Comparison of ENCODE assay signal across 27 cellular contexts in the genomic region with DNA sequence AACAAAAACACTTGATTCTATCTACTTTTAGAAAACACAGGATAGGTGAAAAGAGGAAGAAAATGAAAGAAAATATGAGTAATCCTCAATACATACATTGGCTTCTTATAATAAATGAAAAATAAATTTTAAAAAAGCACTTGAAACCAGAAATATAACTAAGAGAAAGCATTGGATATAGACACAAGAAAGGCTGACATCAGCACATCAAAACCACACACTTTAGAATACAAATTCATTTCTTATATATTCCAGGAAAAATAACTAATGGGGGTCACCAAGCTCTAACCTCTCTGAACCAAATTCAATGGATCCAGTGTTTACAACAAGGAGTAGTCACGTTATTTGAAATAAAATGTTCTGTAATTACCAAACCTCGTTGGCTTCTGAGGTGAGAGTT.
"Had no signal": no experiment of that assay in that cellular context is flagged by ENCODE, and none has a peak within 500 bp of the region (broad histone marks: within the 10 kb centered on the region; RNA-seq: fewer than 3 reads in every experiment).

No MANE protein-coding gene starts in this region.

- H3K9me3 Mint-ChIP-seq: activated B cell treated with CpG ODN at 0.5 μM for 24 hours; activated CD4-positive, alpha-beta T cell treated with anti-CD3 and anti-CD28 coated beads, Interleukin-2, amount 10 ng/mL, durations not matched to agents 7 days and 5 days; activated naive CD4-positive, alpha-beta T cell treated with anti-CD3 and anti-CD28 coated beads, Interleukin-2, amount 10 ng/mL, durations not matched to agents 7 days and 5 days; activated naive CD8-positive, alpha-beta T cell treated with anti-CD3 and anti-CD28 coated beads for 36 hours; activated T-helper 2 cell treated with anti-CD3 and anti-CD28 coated beads, Interferon-gamma antibody, Interleukin-2, Interleukin-4, amounts not matched to agents 10 μg/mL and 5 μg/mL and 100 μg/mL, durations not matched to agents 14 hours and 24 hours and 36 hours had no signal

- DNase-seq: activated B cell treated with CpG ODN at 0.5 μM for 24 hours; activated CD4-positive, alpha-beta memory T cell treated with anti-CD3 and anti-CD28 coated beads for 36 hours; activated CD4-positive, alpha-beta T cell treated with anti-CD3 and anti-CD28 coated beads, Interleukin-2, amount 10 ng/mL, durations not matched to agents 7 days and 5 days; activated CD8-positive, alpha-beta memory T cell treated with anti-CD3 and anti-CD28 coated beads for 24 hours; activated gamma-delta T cell treated with Interleukin-2 at 50 U/mL for 16 hours; activated naive CD4-positive, alpha-beta T cell treated with anti-CD3 and anti-CD28 coated beads, Interleukin-2, amount 10 ng/mL, durations not matched to agents 7 days and 5 days; activated naive CD8-positive, alpha-beta T cell treated with anti-CD3 and anti-CD28 coated beads for 36 hours; activated T-cell treated with anti-CD3 and anti-CD28 coated beads for 4 hours; activated T-cell treated with anti-CD3 and anti-CD28 coated beads, Interleukin-2, amount 50 U/mL, for 72 hours; anterior cingulate cortex; caudate nucleus; Karpas-422; MV-4-11; NCI-H1105; NCI-H1436; NCI-H1694 treated with DMSO at 0.1 percent for 48 hours; NCI-H2029 treated with DMSO at 0.1 percent for 48 hours; NCI-H510A treated with DMSO at 0.1 percent for 48 hours; NCI-H69; NK-92 treated with Interleukin-12 subunit alpha and Interleukin-12 subunit beta, amount 100 ng/mL, for 24 hours; RPMI8226; SK-N-SH; T-helper 1 cell had no signal

- ATAC-seq: activated T-cell treated with anti-CD3 and anti-CD28 coated beads, Interleukin-2, amount 50 U/mL, for 72 hours; Panc1; Right ventricle myocardium inferior had no signal

- H3K4me3 ChIP-seq: coronary artery had no signal

- H3K9ac ChIP-seq: SK-N-SH had no signal

- H3K27ac ChIP-seq: coronary artery had no signal

- H3K36me3 Mint-ChIP-seq: activated naive CD4-positive, alpha-beta T cell treated with anti-CD3 and anti-CD28 coated beads, Interleukin-2, amount 10 ng/mL, durations not matched to agents 7 days and 5 days; activated naive CD8-positive, alpha-beta T cell treated with anti-CD3 and anti-CD28 coated beads for 36 hours had no signal

- H3K27ac Mint-ChIP-seq: activated B cell treated with CpG ODN at 0.5 μM for 24 hours; activated CD4-positive, alpha-beta memory T cell treated with anti-CD3 and anti-CD28 coated beads for 36 hours; activated CD4-positive, alpha-beta T cell treated with anti-CD3 and anti-CD28 coated beads, Interleukin-2, amount 10 ng/mL, durations not matched to agents 7 days and 5 days; activated naive CD4-positive, alpha-beta T cell treated with anti-CD3 and anti-CD28 coated beads, Interleukin-2, amount 10 ng/mL, durations not matched to agents 7 days and 5 days; activated naive CD8-positive, alpha-beta T cell treated with anti-CD3 and anti-CD28 coated beads for 36 hours; activated T-cell treated with anti-CD3 and anti-CD28 coated beads, Interleukin-2, amount 50 U/mL, for 72 hours; activated T-helper 2 cell treated with anti-CD3 and anti-CD28 coated beads, Interferon-gamma antibody, Interleukin-2, Interleukin-4, amounts not matched to agents 10 μg/mL and 5 μg/mL and 100 μg/mL, durations not matched to agents 14 hours and 24 hours and 36 hours had no signal

- H3K9me3 ChIP-seq: SK-N-SH had no signal

- H3K4me1 Mint-ChIP-seq: activated CD4-positive, alpha-beta T cell treated with anti-CD3 and anti-CD28 coated beads, Interleukin-2, amount 10 ng/mL, durations not matched to agents 7 days and 5 days had no signal

- H3K4me3 Mint-ChIP-seq: activated B cell treated with CpG ODN at 0.5 μM for 24 hours; activated CD4-positive, alpha-beta memory T cell treated with anti-CD3 and anti-CD28 coated beads for 36 hours; activated CD4-positive, alpha-beta T cell treated with anti-CD3 and anti-CD28 coated beads, Interleukin-2, amount 10 ng/mL, durations not matched to agents 7 days and 5 days; activated naive CD4-positive, alpha-beta T cell treated with anti-CD3 and anti-CD28 coated beads, Interleukin-2, amount 10 ng/mL, durations not matched to agents 7 days and 5 days; activated naive CD8-positive, alpha-beta T cell treated with anti-CD3 and anti-CD28 coated beads for 36 hours; activated T-cell treated with anti-CD3 and anti-CD28 coated beads, Interleukin-2, amount 50 U/mL, for 72 hours had no signal

- H3K27me3 Mint-ChIP-seq: activated B cell treated with CpG ODN at 0.5 μM for 24 hours; activated CD4-positive, alpha-beta memory T cell treated with anti-CD3 and anti-CD28 coated beads for 36 hours; activated CD4-positive, alpha-beta T cell treated with anti-CD3 and anti-CD28 coated beads, Interleukin-2, amount 10 ng/mL, durations not matched to agents 7 days and 5 days; activated naive CD4-positive, alpha-beta T cell treated with anti-CD3 and anti-CD28 coated beads, Interleukin-2, amount 10 ng/mL, durations not matched to agents 7 days and 5 days; activated naive CD8-positive, alpha-beta T cell treated with anti-CD3 and anti-CD28 coated beads for 36 hours had no signal
